Comparison of ENCODE assay signal across 20 cellular contexts in genomic region chrX:42176790-42177189, GRCh38.
A peak's percentile ranks its signal among the peaks of the same experiment; 100 is the strongest.
DNase-seq lines count a peak whose midpoint lies in the region; ATAC-seq, FAIRE-seq and TF ChIP-seq lines count a peak whose summit lies in the region.
"Had no signal": no experiment of that assay in that cellular context is flagged by ENCODE, and none has a peak within 500 bp of the region (broad histone marks: within the 10 kb centered on the region; RNA-seq: fewer than 3 reads in every experiment).

No MANE protein-coding gene starts in this region.

- FAIRE-seq in urothelium cell line (lab: Jason Lieb, UNC) = no peak
- FAIRE-seq: D721Med, RCC 7860 had no signal

- H3K4me1 ChIP-seq in GM23338 (ENCODE audit: insufficient read depth) (no peaks in the 10 kb centered on the region), mesendoderm (ENCODE audit: control insufficient read depth, low read depth, low read length) (no peaks in the 10 kb centered on the region)
- H3K4me1 ChIP-seq: BLaER1, HAP-1 had no signal

- H3K79me1 ChIP-seq in mesendoderm (ENCODE audit: low read length) = no peaks in the 10 kb centered on the region

- no peaks in the 10 kb centered on the region for H3K4me1 Mint-ChIP-seq in GM23338
- H3K4me1 Mint-ChIP-seq in nephron progenitor cell = peaks cover 6% of the 10 kb centered on the region

- no peaks in the 10 kb centered on the region for H3K27me3 ChIP-seq in GM23338 (ENCODE audit: insufficient read depth)
- no peaks in the 10 kb centered on the region for H3K27me3 ChIP-seq in mesendoderm (ENCODE audit: insufficient read depth, low read length, poor library complexity)

- H3K9ac ChIP-seq in mesendoderm (ENCODE audit: low read length) = no peak overlapping the region
- H3K9ac ChIP-seq: BLaER1 had no signal

- H3K18ac ChIP-seq in mesendoderm (ENCODE audit: low read length) = no peak overlapping the region

- no CpG with 5 or more reads among the region's 6 CpGs for WGBS in mesendoderm (ENCODE audit: extremely low coverage, insufficient coverage, low lambda C conversion rate)

- no peak overlapping the region for H3K56ac ChIP-seq in mesendoderm (ENCODE audit: low read length)

- H3K4ac ChIP-seq in mesendoderm (ENCODE audit: low read depth, low read length) = no peak overlapping the region

- H2AFZ ChIP-seq in GM23338 = no peak overlapping the region

- H3K79me2 ChIP-seq in GM23338 (replicated peaks; ENCODE audit: insufficient read depth) = no peaks in the 10 kb centered on the region
- no peaks in the 10 kb centered on the region for H3K79me2 ChIP-seq in mesendoderm (ENCODE audit: control insufficient read depth, insufficient read depth, low read length)

- H3K36me3 Mint-ChIP-seq in GM23338 (ENCODE audit: low read depth) = no peaks in the 10 kb centered on the region
- no peaks in the 10 kb centered on the region for H3K36me3 Mint-ChIP-seq in nephron progenitor cell (ENCODE audit: low read depth)
- H3K36me3 Mint-ChIP-seq: CD8-positive, alpha-beta T cell had no signal

- DNase-seq in NCI-H1417 (lab: John Stamatoyannopoulos, UW) (peak in 2 of 3 experiments; percentile 19 to 44), NCI-H1417 treated with DMSO at 0.1 percent for 48 hours (lab: John Stamatoyannopoulos, UW) (no peak), GM23338 (ENCODE audit: low spot score) (peak; percentile 3), NCI-H524 (lab: John Stamatoyannopoulos, UW) (peak; percentile 36 to 84), mesendoderm (peak; percentile 28), nephron progenitor cell (no peak), urothelium cell line (ENCODE audit: low spot score) (no peak)
- DNase-seq: CD8-positive, alpha-beta T cell; KBM-7; MV-4-11; NCI-H1436; NCI-H2081 treated with DMSO at 0.1 percent for 48 hours; NCI-H226; NCI-H774; SHP77 had no signal

- no peaks in the 10 kb centered on the region for H3F3A ChIP-seq in GM23338 (replicated peaks; ENCODE audit: low read depth)

- H3K9me3 Mint-ChIP-seq in GM23338 (no peaks in the 10 kb centered on the region), nephron progenitor cell (peaks cover 4% of the 10 kb centered on the region)
- H3K9me3 Mint-ChIP-seq: CD8-positive, alpha-beta T cell had no signal

- H4K5ac ChIP-seq in mesendoderm (ENCODE audit: low read length) = no peak overlapping the region

- no peak overlapping the region for H2AK5ac ChIP-seq in mesendoderm (ENCODE audit: low read length)

- H3K36me3 ChIP-seq in GM23338 (ENCODE audit: insufficient read depth) (no peaks in the 10 kb centered on the region), mesendoderm (ENCODE audit: control insufficient read depth, insufficient read depth, low read length) (no peaks in the 10 kb centered on the region)
- H3K36me3 ChIP-seq: BLaER1, HAP-1 had no signal

- TF ChIP-seq CTCF in GM23338 (conservative IDR thresholded peaks at IDR 0.05; ENCODE audit: low read depth in 2 of 2) = no peak
- TF ChIP-seq CTCF in nephron progenitor cell (IDR thresholded peaks at IDR 0.05) = no peak

- no peaks in the 10 kb centered on the region for H4K20me1 ChIP-seq in GM23338 (replicated peaks; ENCODE audit: insufficient read depth)
- H4K20me1 ChIP-seq: BLaER1 had no signal

- no peak overlapping the region for H2BK5ac ChIP-seq in mesendoderm (ENCODE audit: low read length)

- H2BK15ac ChIP-seq in mesendoderm (replicated peaks; ENCODE audit: low read depth) = no peak overlapping the region

- no peak overlapping the region for H4K8ac ChIP-seq in mesendoderm (ENCODE audit: low read depth, low read length)

- ATAC-seq in GM23338 (peak; percentile 82), GM19328 (IDR thresholded peaks at IDR 0.05; ENCODE audit: unreplicated experiment) (no peak)
- ATAC-seq: CD8-positive, alpha-beta T cell had no signal

- no peaks in the 10 kb centered on the region for H3K9me2 ChIP-seq in GM23338 (ENCODE audit: insufficient read depth)

- H3K4me3 ChIP-seq in GM23338 = no peak overlapping the region
- no peak overlapping the region for H3K4me3 ChIP-seq in mesendoderm (ENCODE audit: low read length)
- H3K4me3 ChIP-seq: BLaER1, HAP-1 had no signal

- H3K27ac Mint-ChIP-seq in GM23338 (no peak overlapping the region), nephron progenitor cell (no peak overlapping the region)
- H3K27ac Mint-ChIP-seq: CD8-positive, alpha-beta T cell had no signal

- no peak overlapping the region for H2BK120ac ChIP-seq in mesendoderm (ENCODE audit: low read depth, low read length)

- no peak overlapping the region for H3K23ac ChIP-seq in mesendoderm (ENCODE audit: low read length)

- H3K4me2 ChIP-seq in GM23338 (no peak overlapping the region), mesendoderm (ENCODE audit: low read length) (no peak overlapping the region)
- H3K4me2 ChIP-seq: BLaER1 had no signal

- H3K27me3 Mint-ChIP-seq in GM23338 (ENCODE audit: insufficient read depth, low read depth, poor library complexity) = peaks cover 1% of the 10 kb centered on the region
- no peaks in the 10 kb centered on the region for H3K27me3 Mint-ChIP-seq in nephron progenitor cell (ENCODE audit: low read depth, poor library complexity)

- H3K4me3 Mint-ChIP-seq in GM23338 (no peak overlapping the region), nephron progenitor cell (no peak overlapping the region)
- H3K4me3 Mint-ChIP-seq: CD8-positive, alpha-beta T cell had no signal

- H3K27ac ChIP-seq in GM23338 (ENCODE audit: low read depth) = no peak overlapping the region
- H3K27ac ChIP-seq in mesendoderm (ENCODE audit: low read depth, low read length) = no peak overlapping the region
- H3K27ac ChIP-seq: BLaER1 had no signal

TF ChIP-seq in GM23338, 12 proteins besides CTCF, POLR2A, EP300 and RAD21 (continues in another document):
- TF ChIP-seq ZNF114 (CRISPR knock-in tag; IDR thresholded peaks at IDR 0.05) = no peak
- no peak for TF ChIP-seq ZNF331 (CRISPR knock-in tag; IDR thresholded peaks at IDR 0.05; ENCODE audit: low read depth)
- no peak for TF ChIP-seq ETS1 (IDR thresholded peaks at IDR 0.05)
- TF ChIP-seq EZH2 (IDR thresholded peaks at IDR 0.05; ENCODE audit: low read depth, unreplicated experiment) = no peak
- TF ChIP-seq STAT1 (IDR thresholded peaks at IDR 0.05; ENCODE audit: unreplicated experiment) = no peak

Comparison
In these comparisons a context has a peak if more than half of its experiments do, and no peak if none do; other contexts are left out.
1. DNase-seq: peak in NCI-H1417 (2 of 3), GM23338 (single experiment), NCI-H524 (2 of 2) and mesendoderm (single experiment); none in NCI-H1417 treated with DMSO at 0.1 percent for 48 hours (single experiment), nephron progenitor cell (single experiment) and urothelium cell line (single experiment).